In the genomic region with DNA sequence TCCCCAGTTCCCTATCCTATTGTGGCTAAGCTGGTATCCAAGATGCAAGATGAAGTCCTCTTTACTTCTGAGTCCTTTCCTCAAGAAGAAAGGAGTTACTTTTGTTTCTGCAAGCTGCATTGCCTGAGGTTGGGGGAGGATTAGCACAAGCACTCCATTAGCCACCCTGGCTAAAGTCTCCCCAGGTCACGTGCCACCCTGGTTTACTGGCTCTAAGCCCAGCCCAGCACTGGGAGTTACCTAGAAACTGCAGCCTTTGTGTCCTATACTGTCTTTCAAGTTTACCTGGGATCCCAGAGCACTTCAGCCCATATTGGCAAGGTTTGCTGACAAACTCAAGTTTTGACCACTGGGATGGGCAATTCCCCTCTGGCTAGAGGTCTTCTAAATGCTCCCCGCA, we compare ENCODE assay signal across 21 cellular contexts.
DNase-seq lines count a peak whose midpoint lies in the region; ATAC-seq and TF ChIP-seq lines count a peak whose summit lies in the region.
"Had no signal": no experiment of that assay in that cellular context is flagged by ENCODE, and none has a peak within 500 bp of the region (broad histone marks: within the 10 kb centered on the region; RNA-seq: fewer than 3 reads in every experiment).

No MANE protein-coding gene starts in this region.

- ATAC-seq in Right ventricle myocardium superior (ENCODE audit: poor library complexity) (peak; percentile 68), upper lobe of right lung (peak; percentile 52), GM18502 (IDR thresholded peaks at IDR 0.05; ENCODE audit: poor library complexity, unreplicated experiment) (no peak)
- ATAC-seq: natural killer cell treated with Interleukin-12 subunit alpha and Interleukin-12 subunit beta and Interleukin-15 and Interleukin-18, amount 100 ng/mL, for 72 hours had no signal

- H3K4me2 ChIP-seq in hepatocyte = no peak overlapping the region
- H3K4me2 ChIP-seq: PC-9 had no signal

- H3K4me3 ChIP-seq in hepatocyte = no peak overlapping the region
- no peak overlapping the region for H3K4me3 ChIP-seq in upper lobe of right lung
- H3K4me3 ChIP-seq: ascending aorta, coronary artery, lung, PC-9, SK-N-MC, spleen, uterus had no signal

- DNase-seq in Right ventricle myocardium superior = no peak
- DNase-seq in cardiac septum (ENCODE audit: low spot score) = no peak
- peak; percentile 33 for DNase-seq in NCI-H2029 treated with DMSO at 0.1 percent for 48 hours (lab: John Stamatoyannopoulos, UW)
- peak; percentile 19 for DNase-seq in hepatocyte (ENCODE audit: low spot score)
- no peak for DNase-seq in upper lobe of right lung
- no peak for DNase-seq in mesenteric fat pad (ENCODE audit: low spot score)
- no peak for DNase-seq in AG08395 (ENCODE audit: low spot score)
- DNase-seq: activated CD4-positive, alpha-beta T cell treated with anti-CD3 and anti-CD28 coated beads for 48 hours; activated CD8-positive, alpha-beta memory T cell treated with anti-CD3 and anti-CD28 coated beads, Interleukin-2, amount 50 U/mL, for 4 hours; activated naive CD4-positive, alpha-beta T cell; MV-4-11; NCI-H2227 treated with DMSO at 0.1 percent for 48 hours; PC-9; spleen; uterus had no signal

- H3K27me3 ChIP-seq in hepatocyte (no peaks in the 10 kb centered on the region), upper lobe of right lung (peaks cover 6% of the 10 kb centered on the region)
- H3K27me3 ChIP-seq: ascending aorta, uterus had no signal

- no peaks in the 10 kb centered on the region for H3K36me3 ChIP-seq in hepatocyte (replicated peaks; ENCODE audit: insufficient read depth, low read depth)
- H3K36me3 ChIP-seq in upper lobe of right lung = no peaks in the 10 kb centered on the region
- H3K36me3 ChIP-seq: ascending aorta, spleen, uterus had no signal

- TF ChIP-seq CTCF in hepatocyte (IDR thresholded peaks at IDR 0.05; ENCODE audit: poor library complexity) (no peak), upper lobe of right lung (IDR thresholded peaks at IDR 0.05) (no peak)

- no peaks in the 10 kb centered on the region for H3K4me1 ChIP-seq in hepatocyte (ENCODE audit: insufficient read depth)
- H3K4me1 ChIP-seq in upper lobe of right lung = no peaks in the 10 kb centered on the region
- H3K4me1 ChIP-seq: ascending aorta, spleen, uterus had no signal

- H3K9me3 ChIP-seq in hepatocyte (ENCODE audit: low read depth) (peaks cover 6% of the 10 kb centered on the region), upper lobe of right lung (no peaks in the 10 kb centered on the region)
- H3K9me3 ChIP-seq: ascending aorta, uterus had no signal

- WGBS in hepatocyte (ENCODE audit: low lambda C conversion rate, missing lambda C conversion rate) = 64% methylated on average over 1 of the region's 2 CpGs

- H3K79me2 ChIP-seq in hepatocyte = no peaks in the 10 kb centered on the region

- H2AFZ ChIP-seq in hepatocyte = no peak overlapping the region
- H2AFZ ChIP-seq: PC-9 had no signal

- H3K9me2 ChIP-seq in hepatocyte (replicated peaks; ENCODE audit: insufficient read depth) = no peaks in the 10 kb centered on the region

- no peaks in the 10 kb centered on the region for H4K20me1 ChIP-seq in hepatocyte (ENCODE audit: insufficient read depth, poor library complexity, severe bottlenecking)

- intact Hi-C loops in Right ventricle myocardium superior (cut with DNase I) = no loop called here
- intact Hi-C loops in cardiac septum (cut with DNase I) = no loop called here
- intact Hi-C loops in upper lobe of right lung (cut with DNase I) = no loop called here

- H3K27ac ChIP-seq in hepatocyte (no peak overlapping the region), upper lobe of right lung (no peak overlapping the region)
- H3K27ac ChIP-seq: ascending aorta, coronary artery, PC-9, SK-N-MC, spleen, uterus had no signal

Comparison
In these comparisons a context has a peak if more than half of its experiments do, and no peak if none do; other contexts are left out.
1. DNase-seq: peak in NCI-H2029 treated with DMSO at 0.1 percent for 48 hours (single experiment) and hepatocyte (single experiment); none in Right ventricle myocardium superior (single experiment), cardiac septum (single experiment), upper lobe of right lung (single experiment), mesenteric fat pad (single experiment) and AG08395 (single experiment).